ENCODE assay signal across 19 cellular contexts in the genomic region with DNA sequence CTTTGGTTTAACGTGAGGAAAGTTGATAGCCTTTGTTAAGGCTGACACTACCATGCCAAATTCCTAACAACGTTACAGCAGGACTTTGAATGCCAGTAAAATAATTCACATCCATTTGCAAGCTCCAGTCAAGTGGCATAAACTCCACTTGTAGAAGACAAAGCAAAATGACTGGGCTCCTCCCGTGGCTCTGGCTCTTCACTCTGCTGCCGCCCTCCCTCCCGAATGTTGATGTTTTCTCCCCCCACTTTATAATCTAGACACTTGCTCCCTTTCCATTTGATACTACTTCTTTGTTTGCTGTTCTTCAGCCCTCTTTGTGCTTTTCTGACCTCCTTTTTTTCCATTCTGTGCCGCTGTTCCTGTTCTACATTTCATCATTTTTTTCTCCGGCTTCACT. TPM values are rescaled to one million over a fixed set of nuclear protein-coding genes. Genes with fewer than 3 reads are reported as not detected.
DNase-seq lines count a peak whose midpoint lies in the region; ATAC-seq, FAIRE-seq and TF ChIP-seq lines count a peak whose summit lies in the region.
"Had no signal": no experiment of that assay in that cellular context is flagged by ENCODE, and none has a peak within 500 bp of the region (broad histone marks: within the 10 kb centered on the region; RNA-seq: fewer than 3 reads in every experiment).

No MANE protein-coding gene starts in this region.

- intact Hi-C loops in lower leg skin (cut with DNase I; ENCODE audit: low total_unique reads): no loop called here

- H3K79me2 ChIP-seq in astrocyte (ENCODE audit: insufficient read depth, low read length): no peaks in the 10 kb centered on the region

- peak overlapping the region; percentile 62 for H3K27ac ChIP-seq in astrocyte (ENCODE audit: low read depth, low read length)
- H3K27ac ChIP-seq: breast epithelium, psoas muscle had no signal

- TF ChIP-seq CTCF in astrocyte (IDR thresholded peaks at IDR 0.05; ENCODE audit: insufficient read depth, low read depth, low read length) (no peak), lower leg skin (IDR thresholded peaks at IDR 0.05) (no peak)

- no peaks in the 10 kb centered on the region for H3K36me3 ChIP-seq in astrocyte (ENCODE audit: insufficient read depth, low read length)
- H3K36me3 ChIP-seq: breast epithelium had no signal

- no peak overlapping the region for H3K4me3 Mint-ChIP-seq in astrocyte (ENCODE audit: unreplicated experiment)
- H3K4me3 Mint-ChIP-seq: activated CD8-positive, alpha-beta T cell treated with anti-CD3 and anti-CD28 coated beads, Interleukin-2, amount 10 ng/mL, durations not matched to agents 7 days and 5 days; stimulated activated naive B cell treated with anti-CD40 and anti-IgM and Interleukin-4, amounts not matched to agents 10 μg/mL and 1 μg/mL and 100 μg/mL, for 72 hours; T-helper 1 cell treated with Interleukin-12 subunit alpha and Interleukin-12 subunit beta and Interleukin-4 antibody, amounts not matched to agents 30 μg/mL and 1 μg/mL, for 36 hours had no signal

- no peak overlapping the region for H3K4me3 ChIP-seq in astrocyte (ENCODE audit: insufficient read depth, low read depth, low read length)
- H3K4me3 ChIP-seq in lower leg skin (ENCODE audit: low read depth, poor library complexity, severe bottlenecking): no peak overlapping the region
- H3K4me3 ChIP-seq: breast epithelium, psoas muscle had no signal

- no peaks in the 10 kb centered on the region for H3K36me3 Mint-ChIP-seq in astrocyte (ENCODE audit: low read depth, unreplicated experiment)
- H3K36me3 Mint-ChIP-seq: stimulated activated naive B cell treated with anti-CD40 and anti-IgM and Interleukin-4, amounts not matched to agents 10 μg/mL and 1 μg/mL and 100 μg/mL, for 72 hours had no signal

- no peaks in the 10 kb centered on the region for H3K9me3 ChIP-seq in astrocyte (ENCODE audit: insufficient read depth, low read depth, low read length)
- H3K9me3 ChIP-seq: breast epithelium, psoas muscle had no signal

- no peaks in the 10 kb centered on the region for H4K20me1 ChIP-seq in astrocyte (ENCODE audit: insufficient read depth, low read length)

- H3K27me3 ChIP-seq in astrocyte (ENCODE audit: insufficient read depth, low read length): no peaks in the 10 kb centered on the region
- H3K27me3 ChIP-seq: breast epithelium had no signal

- H3K4me1 ChIP-seq in astrocyte (ENCODE audit: insufficient read depth, low read length): peaks cover 21% of the 10 kb centered on the region
- H3K4me1 ChIP-seq: breast epithelium, psoas muscle had no signal

- peak overlapping the region; percentile 82 for H3K27ac Mint-ChIP-seq in astrocyte (ENCODE audit: unreplicated experiment)
- H3K27ac Mint-ChIP-seq: activated CD8-positive, alpha-beta T cell treated with anti-CD3 and anti-CD28 coated beads, Interleukin-2, amount 10 ng/mL, durations not matched to agents 7 days and 5 days; stimulated activated naive B cell treated with anti-CD40 and anti-IgM and Interleukin-4, amounts not matched to agents 10 μg/mL and 1 μg/mL and 100 μg/mL, for 72 hours; T-helper 1 cell treated with Interleukin-12 subunit alpha and Interleukin-12 subunit beta and Interleukin-4 antibody, amounts not matched to agents 30 μg/mL and 1 μg/mL, for 36 hours had no signal

- 64 to 71% methylated on average over 7 of the region's 7 CpGs for WGBS in lower leg skin, 2 donors

- no peak for ATAC-seq in GM18505 (IDR thresholded peaks at IDR 0.05; ENCODE audit: unreplicated experiment)
- ATAC-seq: activated CD8-positive, alpha-beta T cell treated with anti-CD3 and anti-CD28 coated beads, Interleukin-2, amount 10 ng/mL, durations not matched to agents 7 days and 5 days; psoas muscle had no signal

- peaks cover 24% of the 10 kb centered on the region for H3K4me1 Mint-ChIP-seq in astrocyte (ENCODE audit: low read depth, unreplicated experiment)

- peak; percentile 74 for DNase-seq in DMS153 treated with DMSO at 0.1 percent for 48 hours (lab: John Stamatoyannopoulos, UW; ENCODE audit: unreplicated experiment)
- peak; percentile 63 for DNase-seq in NCI-H187 treated with DMSO at 0.1 percent for 48 hours (lab: John Stamatoyannopoulos, UW)
- DNase-seq in astrocyte (ENCODE audit: low read depth): peak; percentile 78
- DNase-seq in medulla oblongata (ENCODE audit: extremely low spot score): peak; percentile 51
- no peak for DNase-seq in DMS 273 treated with DMSO at 0.1 percent for 48 hours (lab: John Stamatoyannopoulos, UW)
- no peak for DNase-seq in HPDE6-E6E7 (ENCODE audit: extremely low spot score)
- DNase-seq in lower leg skin (ENCODE audit: low spot score in 2 of 2): no peak
- DNase-seq: ACHN; activated CD8-positive, alpha-beta T cell treated with anti-CD3 and anti-CD28 coated beads, Interleukin-2, amount 10 ng/mL, durations not matched to agents 7 days and 5 days; activated gamma-delta T cell; GOT3; MV-4-11; psoas muscle; stimulated activated CD4-positive, alpha-beta T cell treated with anti-CD3 and anti-CD28 coated beads, Interleukin-4, amount 100 ng/mL, for 24 hours; stimulated activated naive B cell treated with anti-CD40 and anti-IgM and Interleukin-4, amounts not matched to agents 10 μg/mL and 1 μg/mL and 100 μg/mL, for 72 hours had no signal

- H3K4me2 ChIP-seq in astrocyte (ENCODE audit: low read length): peak overlapping the region; percentile 74

- no peaks in the 10 kb centered on the region for H3K27me3 Mint-ChIP-seq in astrocyte (ENCODE audit: low read depth, unreplicated experiment)
- H3K27me3 Mint-ChIP-seq: stimulated activated naive B cell treated with anti-CD40 and anti-IgM and Interleukin-4, amounts not matched to agents 10 μg/mL and 1 μg/mL and 100 μg/mL, for 72 hours had no signal

- H3K9me3 Mint-ChIP-seq in astrocyte (ENCODE audit: unreplicated experiment): no peaks in the 10 kb centered on the region
- H3K9me3 Mint-ChIP-seq: stimulated activated naive B cell treated with anti-CD40 and anti-IgM and Interleukin-4, amounts not matched to agents 10 μg/mL and 1 μg/mL and 100 μg/mL, for 72 hours; T-helper 1 cell treated with Interleukin-12 subunit alpha and Interleukin-12 subunit beta and Interleukin-4 antibody, amounts not matched to agents 30 μg/mL and 1 μg/mL, for 36 hours had no signal

- H2AFZ ChIP-seq in astrocyte (ENCODE audit: low read depth, low read length): peak overlapping the region; percentile 55

- no peak for TF ChIP-seq POLR2A in GM18505 (IDR thresholded peaks at IDR 0.05; ENCODE audit: borderline replicate concordance, extremely low read depth, insufficient read depth, insufficient read length)
- TF ChIP-seq POLR2A in lower leg skin (IDR thresholded peaks at IDR 0.05): no peak

- peak; percentile 39 for FAIRE-seq in astrocyte (lab: Jason Lieb, UNC)
- FAIRE-seq: endometrium had no signal

- H3K9ac ChIP-seq in astrocyte (ENCODE audit: low read length): peak overlapping the region; percentile 49

RNA-seq across cellular contexts. Expression of gene ITGB8, which starts 22.8 kb away (rescaled TPM):
- total RNA-seq in astrocyte: 10.8 and 11.1 TPM in 2 replicates
- total RNA-seq in lower leg skin: 10 to 100 TPM; 25.0 to 66.1 (median 48.9) TPM
- total RNA-seq: activated CD8-positive, alpha-beta T cell treated with anti-CD3 and anti-CD28 coated beads, Interleukin-2, amount 10 ng/mL, durations not matched to agents 7 days and 5 days had no signal

Comparison
In these comparisons a context has a peak if more than half of its experiments do, and no peak if none do; other contexts are left out.
1. DNase-seq: peak in DMS153 treated with DMSO at 0.1 percent for 48 hours (single experiment), NCI-H187 treated with DMSO at 0.1 percent for 48 hours (single experiment), astrocyte (single experiment) and medulla oblongata (single experiment); none in DMS 273 treated with DMSO at 0.1 percent for 48 hours (single experiment), HPDE6-E6E7 (single experiment) and lower leg skin (0 of 2).